1 cellular context compared by ENCODE assay signal in the genomic region with DNA sequence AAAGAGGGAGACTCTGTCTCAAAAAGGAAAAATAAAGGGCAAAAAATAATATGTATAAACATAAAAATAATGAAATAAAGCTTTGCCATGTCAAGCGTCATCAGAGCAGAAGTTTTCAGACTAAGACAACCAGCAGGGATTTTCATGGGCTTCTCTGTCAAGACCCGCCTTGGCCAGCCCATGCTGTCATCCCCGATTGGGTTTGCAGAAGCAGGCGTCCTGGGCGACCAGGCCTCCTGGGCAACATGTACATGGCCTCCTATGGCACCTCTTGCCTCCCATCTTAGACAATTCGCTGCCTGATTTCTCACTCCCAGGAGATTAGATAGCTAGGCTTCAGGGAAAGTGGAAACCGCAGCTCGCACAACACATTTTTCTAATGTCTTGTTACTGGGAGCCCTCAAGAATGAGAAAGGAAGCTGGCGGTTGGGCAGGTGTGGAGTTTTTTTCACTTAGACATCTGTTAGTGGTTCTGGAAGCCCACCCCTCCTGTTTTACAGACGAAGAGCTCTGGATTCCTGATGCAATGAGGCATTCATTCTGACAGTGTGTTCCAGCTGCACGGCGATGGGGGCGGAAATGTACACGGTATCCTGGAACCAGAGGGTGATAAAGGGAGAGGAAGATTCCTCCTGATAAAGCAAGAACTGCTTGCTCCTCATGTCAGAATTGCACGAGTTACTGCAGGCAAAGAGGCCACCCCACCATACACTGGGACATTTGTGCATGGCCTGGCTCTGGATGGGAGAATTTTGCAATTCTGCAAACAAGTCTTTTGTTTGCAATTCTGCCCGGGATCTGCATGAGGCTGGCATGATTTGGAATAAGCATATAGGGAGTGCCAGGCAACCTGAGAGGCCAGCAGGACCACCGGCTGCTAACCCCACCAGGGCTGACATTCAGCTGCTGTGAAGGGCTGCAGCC.
TF ChIP-seq lines count a peak whose summit lies in the region.

No MANE protein-coding gene starts in this region.

TF ChIP-seq in IMR-90, 13 proteins besides CTCF, POLR2A, EP300 and RAD21:
- no peak for TF ChIP-seq MAZ (IDR thresholded peaks at IDR 0.05; ENCODE audit: borderline replicate concordance, low read depth, low read length)
- TF ChIP-seq CHD1 (IDR thresholded peaks at IDR 0.05; ENCODE audit: low read depth, low read length): no peak
- TF ChIP-seq RCOR1 (IDR thresholded peaks at IDR 0.05; ENCODE audit: insufficient replicate concordance, low read length): no peak
- TF ChIP-seq SMC3 (IDR thresholded peaks at IDR 0.05; ENCODE audit: low read depth, low read length): no peak
- TF ChIP-seq BHLHE40 (IDR thresholded peaks at IDR 0.05; ENCODE audit: low read depth, low read length): no peak
- TF ChIP-seq RFX5 (IDR thresholded peaks at IDR 0.05; ENCODE audit: low read depth, low read length): no peak
- no peak for TF ChIP-seq MAFK (IDR thresholded peaks at IDR 0.05; ENCODE audit: low read depth, low read length)
- TF ChIP-seq, protein P1, sequence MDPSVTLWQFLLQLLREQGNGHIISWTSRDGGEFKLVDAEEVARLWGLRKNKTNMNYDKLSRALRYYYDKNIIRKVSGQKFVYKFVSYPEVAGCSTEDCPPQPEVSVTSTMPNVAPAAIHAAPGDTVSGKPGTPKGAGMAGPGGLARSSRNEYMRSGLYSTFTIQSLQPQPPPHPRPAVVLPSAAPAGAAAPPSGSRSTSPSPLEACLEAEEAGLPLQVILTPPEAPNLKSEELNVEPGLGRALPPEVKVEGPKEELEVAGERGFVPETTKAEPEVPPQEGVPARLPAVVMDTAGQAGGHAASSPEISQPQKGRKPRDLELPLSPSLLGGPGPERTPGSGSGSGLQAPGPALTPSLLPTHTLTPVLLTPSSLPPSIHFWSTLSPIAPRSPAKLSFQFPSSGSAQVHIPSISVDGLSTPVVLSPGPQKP (IDR thresholded peaks at IDR 0.05; ENCODE audit: borderline replicate concordance, low read depth, low read length): no peak
- TF ChIP-seq, protein P2, sequence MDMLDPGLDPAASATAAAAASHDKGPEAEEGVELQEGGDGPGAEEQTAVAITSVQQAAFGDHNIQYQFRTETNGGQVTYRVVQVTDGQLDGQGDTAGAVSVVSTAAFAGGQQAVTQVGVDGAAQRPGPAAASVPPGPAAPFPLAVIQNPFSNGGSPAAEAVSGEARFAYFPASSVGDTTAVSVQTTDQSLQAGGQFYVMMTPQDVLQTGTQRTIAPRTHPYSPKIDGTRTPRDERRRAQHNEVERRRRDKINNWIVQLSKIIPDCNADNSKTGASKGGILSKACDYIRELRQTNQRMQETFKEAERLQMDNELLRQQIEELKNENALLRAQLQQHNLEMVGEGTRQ (IDR thresholded peaks at IDR 0.05; ENCODE audit: low read depth, low read length): no peak
- no peak for TF ChIP-seq CEBPB (IDR thresholded peaks at IDR 0.05; ENCODE audit: low read depth, low read length)
- no peak for TF ChIP-seq FOS (IDR thresholded peaks at IDR 0.05; ENCODE audit: low read depth, low read length)
- TF ChIP-seq NFE2L2 (IDR thresholded peaks at IDR 0.05; ENCODE audit: low read depth, low read length): no peak
- TF ChIP-seq MXI1 (IDR thresholded peaks at IDR 0.05; ENCODE audit: borderline replicate concordance, low read depth, low read length): no peak
TF ChIP-seq in IMR-90: peak in this region for 0.
